In genomic region chrX:45697591-45697990, GRCh38 we compare ENCODE assay signal across 13 cellular contexts.
DNase-seq lines count a peak whose midpoint lies in the region; ATAC-seq, FAIRE-seq and TF ChIP-seq lines count a peak whose summit lies in the region.
"Had no signal": no experiment of that assay in that cellular context is flagged by ENCODE, and none has a peak within 500 bp of the region (broad histone marks: within the 10 kb centered on the region; RNA-seq: fewer than 3 reads in every experiment).

No MANE protein-coding gene starts in this region.

- no peak overlapping the region for H3K27ac ChIP-seq in right lobe of liver
- H3K27ac ChIP-seq in HepG2 (ENCODE audit: extremely low read length, insufficient read depth, low read length) = no peak overlapping the region
- peak overlapping the region; percentile 54 for H3K27ac ChIP-seq in SJSA1
- peak overlapping the region; percentile 79 for H3K27ac ChIP-seq in fibroblast of lung (ENCODE audit: insufficient read depth, low read length)
- H3K27ac ChIP-seq in esophagus muscularis mucosa (replicated peaks in 1 of 4) = no peak overlapping the region
- H3K27ac ChIP-seq: parathyroid adenoma had no signal

- H3K9me3 ChIP-seq in right lobe of liver (no peaks in the 10 kb centered on the region), HepG2 (ENCODE audit: low read length) (no peaks in the 10 kb centered on the region), SJSA1 (replicated peaks) (no peaks in the 10 kb centered on the region), fibroblast of lung (ENCODE audit: control insufficient read depth, insufficient read depth, low read depth, low read length) (no peaks in the 10 kb centered on the region), esophagus muscularis mucosa (no peaks in the 10 kb centered on the region)

- H3K36me3 Mint-ChIP-seq in stimulated activated naive CD8-positive, alpha-beta T cell treated with anti-CD3 and anti-CD28 coated beads, Interleukin-15, Interleukin-2, amounts not matched to agents 100 ng/mL and 50 ng/mL, for 24 hours (ENCODE audit: low read depth) = no peaks in the 10 kb centered on the region

- no peak for TF ChIP-seq POLR2A in right lobe of liver (IDR thresholded peaks at IDR 0.05)
- TF ChIP-seq POLR2A in HepG2 (IDR thresholded peaks at IDR 0.05; ENCODE audit: insufficient read depth in 1 of 2, low read depth in 2 of 2, low read length in 2 of 2) = no peak
- no peak for TF ChIP-seq POLR2A in esophagus muscularis mucosa (IDR thresholded peaks at IDR 0.05; ENCODE audit: low read depth)

- FAIRE-seq in HepG2 (lab: Jason Lieb, UNC) = no peak

- no peak overlapping the region for H3K4me2 ChIP-seq in HepG2 (ENCODE audit: low read depth, low read length)
- H3K4me2 ChIP-seq in fibroblast of lung (ENCODE audit: extremely low read depth, insufficient read depth, low read length) = no peak overlapping the region

- no peak overlapping the region for H3K9ac ChIP-seq in HepG2 (ENCODE audit: insufficient read depth, low read depth, low read length)
- H3K9ac ChIP-seq in fibroblast of lung (ENCODE audit: insufficient read depth, low read length) = no peak overlapping the region
- H3K9ac ChIP-seq: parathyroid adenoma had no signal

- in situ Hi-C loops in HepG2 (cut with HindIII; ENCODE audit: extremely low pct_ligation_motif_present, low pct_unique_long_range_greater_than_20kb) = no loop called here

- H3K27me3 Mint-ChIP-seq in stimulated activated naive CD8-positive, alpha-beta T cell treated with anti-CD3 and anti-CD28 coated beads, Interleukin-15, Interleukin-2, amounts not matched to agents 100 ng/mL and 50 ng/mL, for 24 hours = no peaks in the 10 kb centered on the region
- H3K27me3 Mint-ChIP-seq: B cell had no signal

- POLR2A ChIA-PET in HepG2 (lab: Yijun Ruan, JAX) = no interaction called here

- CTCF ChIA-PET in HepG2 (lab: Yijun Ruan, JAX; ENCODE audit: low intra/inter-chr PET ratio, low total read pairs) = no interaction called here

- TF ChIP-seq EP300 in HepG2 (IDR thresholded peaks at IDR 0.05; ENCODE audit: low read depth in 2 of 2, low read length in 2 of 2) (no peak), HepG2 (CRISPR knock-in tag; IDR thresholded peaks at IDR 0.05; ENCODE audit: borderline replicate concordance) (no peak), esophagus muscularis mucosa (IDR thresholded peaks at IDR 0.05) (no peak)

- 38% methylated on average over 7 of the region's 7 CpGs for WGBS in right lobe of liver (ENCODE audit: insufficient coverage, low coverage, low lambda C conversion rate, missing lambda C conversion rate)
- 43% methylated on average over 7 of the region's 7 CpGs for WGBS in HepG2 (ENCODE audit: low lambda C conversion rate)
- WGBS in esophagus muscularis mucosa = 58% methylated on average over 7 of the region's 7 CpGs

- peak overlapping the region; percentile 62 for H3K27ac Mint-ChIP-seq in stimulated activated naive CD8-positive, alpha-beta T cell treated with anti-CD3 and anti-CD28 coated beads, Interleukin-15, Interleukin-2, amounts not matched to agents 100 ng/mL and 50 ng/mL, for 24 hours
- H3K27ac Mint-ChIP-seq: B cell had no signal

- H3K9me3 Mint-ChIP-seq in stimulated activated naive CD8-positive, alpha-beta T cell treated with anti-CD3 and anti-CD28 coated beads, Interleukin-15, Interleukin-2, amounts not matched to agents 100 ng/mL and 50 ng/mL, for 24 hours = peaks cover 9% of the 10 kb centered on the region

- H4K20me1 ChIP-seq in HepG2 (ENCODE audit: insufficient read depth, low read length) (no peaks in the 10 kb centered on the region), fibroblast of lung (ENCODE audit: control insufficient read depth, extremely low read depth, insufficient read depth, low read length) (no peaks in the 10 kb centered on the region)

- H3K27me3 ChIP-seq in right lobe of liver (no peaks in the 10 kb centered on the region), HepG2 (ENCODE audit: control insufficient read depth in 1 of 2, insufficient read depth in 2 of 2, low read length in 2 of 2) (no peaks in the 10 kb centered on the region), SJSA1 (replicated peaks) (no peaks in the 10 kb centered on the region), fibroblast of lung (ENCODE audit: control insufficient read depth, insufficient read depth, low read length) (no peaks in the 10 kb centered on the region), esophagus muscularis mucosa (no peaks in the 10 kb centered on the region)

- peaks cover 36% of the 10 kb centered on the region for H3K4me1 Mint-ChIP-seq in stimulated activated naive CD8-positive, alpha-beta T cell treated with anti-CD3 and anti-CD28 coated beads, Interleukin-15, Interleukin-2, amounts not matched to agents 100 ng/mL and 50 ng/mL, for 24 hours (ENCODE audit: low read depth)

- no peak for DNase-seq in right lobe of liver
- DNase-seq in HepG2 (ENCODE audit: low spot score) = no peak
- peak; percentile 36 to 44 for DNase-seq in SJSA1 (ENCODE audit: low read depth in 1 of 2, low spot score in 2 of 2)
- DNase-seq in fibroblast of lung (ENCODE audit: low read depth in 2 of 2) = peak; percentile 80 to 82
- no peak for DNase-seq in NK-92 (lab: John Stamatoyannopoulos, UW; ENCODE audit: unreplicated experiment)
- DNase-seq in esophagus muscularis mucosa (ENCODE audit: extremely low spot score) = no peak
- DNase-seq: GF-D8, NCI-H187 treated with DMSO at 0.1 percent for 48 hours, OCI-M1 had no signal

- no peak for TF ChIP-seq CTCF in right lobe of liver (IDR thresholded peaks at IDR 0.05)
- no peak for TF ChIP-seq CTCF in HepG2 (CRISPR knock-in tag; IDR thresholded peaks at IDR 0.05)
- TF ChIP-seq CTCF in fibroblast of lung (conservative IDR thresholded peaks at IDR 0.05 in 1 of 2, IDR thresholded peaks at IDR 0.05 in 1 of 2; ENCODE audit: low read depth in 1 of 2, low read length in 2 of 2) = no peak
- TF ChIP-seq CTCF in esophagus muscularis mucosa (IDR thresholded peaks at IDR 0.05) = no peak

- intact Hi-C loops in right lobe of liver (cut with DNase I) (no loop called here), HepG2 (cut with micrococcal nuclease; ENCODE audit: unreplicated experiment) (no loop called here), esophagus muscularis mucosa (cut with DNase I) (no loop called here)

- ATAC-seq in right lobe of liver (peak; percentile 35 to 76 (median 54)), HepG2 (no peak), HG02642 (IDR thresholded peaks at IDR 0.05; ENCODE audit: poor library complexity, unreplicated experiment) (no peak)

- no peaks in the 10 kb centered on the region for H3K4me1 ChIP-seq in right lobe of liver
- no peaks in the 10 kb centered on the region for H3K4me1 ChIP-seq in HepG2 (ENCODE audit: insufficient read depth, low read length)
- peaks cover 13% of the 10 kb centered on the region for H3K4me1 ChIP-seq in SJSA1 (replicated peaks)
- H3K4me1 ChIP-seq in fibroblast of lung (ENCODE audit: control insufficient read depth, extremely low read depth, insufficient read depth, low read length) = peaks cover 8% of the 10 kb centered on the region
- H3K4me1 ChIP-seq in esophagus muscularis mucosa = no peaks in the 10 kb centered on the region
- H3K4me1 ChIP-seq: parathyroid adenoma had no signal

- H3K36me3 ChIP-seq in right lobe of liver = no peaks in the 10 kb centered on the region
- H3K36me3 ChIP-seq in HepG2 (replicated peaks in 1 of 2; ENCODE audit: control insufficient read depth in 1 of 2, insufficient read depth in 2 of 2, low read length in 2 of 2) = no peaks in the 10 kb centered on the region
- no peaks in the 10 kb centered on the region for H3K36me3 ChIP-seq in SJSA1
- H3K36me3 ChIP-seq in fibroblast of lung (ENCODE audit: control insufficient read depth, insufficient read depth, low read length) = no peaks in the 10 kb centered on the region
- H3K36me3 ChIP-seq in esophagus muscularis mucosa = no peaks in the 10 kb centered on the region

- H2AFZ ChIP-seq in HepG2 (ENCODE audit: low read length) = no peak overlapping the region
- no peak overlapping the region for H2AFZ ChIP-seq in fibroblast of lung (ENCODE audit: low read length)
- H2AFZ ChIP-seq: parathyroid adenoma had no signal

- BruUV-seq in HepG2 (replicated peaks; lab: Mats Ljungman, UMichigan) = no TSS peak

- no peak overlapping the region for H3K4me3 ChIP-seq in right lobe of liver
- H3K4me3 ChIP-seq in HepG2 (replicated peaks in 1 of 3; ENCODE audit: insufficient read depth in 1 of 3, low read depth in 2 of 3, low read length in 3 of 3) = no peak overlapping the region
- H3K4me3 ChIP-seq in SJSA1 = no peak overlapping the region
- H3K4me3 ChIP-seq in fibroblast of lung (replicated peaks in 1 of 4; ENCODE audit: control extremely low read depth in 1 of 4, insufficient read depth in 1 of 4, low read depth in 3 of 4, low read length in 4 of 4) = no peak overlapping the region
- H3K4me3 ChIP-seq in esophagus muscularis mucosa = no peak overlapping the region

- H3K79me2 ChIP-seq in HepG2 (ENCODE audit: insufficient read depth, low read length) (no peaks in the 10 kb centered on the region), fibroblast of lung (ENCODE audit: control insufficient read depth, insufficient read depth, low read length) (no peaks in the 10 kb centered on the region)
- H3K79me2 ChIP-seq: parathyroid adenoma had no signal

- H3K4me3 Mint-ChIP-seq in stimulated activated naive CD8-positive, alpha-beta T cell treated with anti-CD3 and anti-CD28 coated beads, Interleukin-15, Interleukin-2, amounts not matched to agents 100 ng/mL and 50 ng/mL, for 24 hours = no peak overlapping the region
- H3K4me3 Mint-ChIP-seq: B cell had no signal

- TF ChIP-seq RAD21 in HepG2 (CRISPR knock-in tag; IDR thresholded peaks at IDR 0.05) = no peak

TF ChIP-seq in HepG2, 621 proteins besides CTCF, POLR2A, EP300 and RAD21:
- TF ChIP-seq ZNF20 (CRISPR knock-in tag; IDR thresholded peaks at IDR 0.05) = no peak
- TF ChIP-seq ZNF672 (CRISPR knock-in tag; IDR thresholded peaks at IDR 0.05) = no peak
- no peak for TF ChIP-seq DRAP1 (CRISPR knock-in tag; IDR thresholded peaks at IDR 0.05)
- no peak for TF ChIP-seq HOMEZ (CRISPR knock-in tag; IDR thresholded peaks at IDR 0.05; ENCODE audit: low read depth)
- TF ChIP-seq NFYC (CRISPR knock-in tag; IDR thresholded peaks at IDR 0.05) = no peak
- no peak for TF ChIP-seq ZNF709 (CRISPR knock-in tag; IDR thresholded peaks at IDR 0.05)

Comparison
In these comparisons a context has a peak if more than half of its experiments do, and no peak if none do; other contexts are left out.
1. ATAC-seq: peak in right lobe of liver (4 of 4); none in HepG2 (single experiment) and HG02642 (single experiment).
2. DNase-seq: peak in SJSA1 (2 of 2) and fibroblast of lung (2 of 2); none in right lobe of liver (0 of 3), HepG2 (single experiment), NK-92 (single experiment) and esophagus muscularis mucosa (single experiment).
3. H3K27ac ChIP-seq: peak in SJSA1 (single experiment) and fibroblast of lung (single experiment); none in right lobe of liver (0 of 3), HepG2 (single experiment) and esophagus muscularis mucosa (0 of 4).